In genomic region chr1:60898987-60899386, GRCh38 we compare ENCODE assay signal across 12 cellular contexts.
DNase-seq lines count a peak whose midpoint lies in the region; ATAC-seq lines count a peak whose summit lies in the region.
"Had no signal": no experiment of that assay in that cellular context is flagged by ENCODE, and none has a peak within 500 bp of the region (broad histone marks: within the 10 kb centered on the region; RNA-seq: fewer than 3 reads in every experiment).

No MANE protein-coding gene starts in this region.

- no peaks in the 10 kb centered on the region for H3K27me3 Mint-ChIP-seq in stimulated activated naive B cell treated with anti-CD40 and anti-IgM and Interleukin-4, amounts not matched to agents 10 μg/mL and 1 μg/mL and 100 μg/mL, for 72 hours

- peak; percentile 9 to 11 for DNase-seq in stimulated activated CD4-positive, alpha-beta T cell treated with anti-CD3 and anti-CD28 coated beads, Interleukin-15, amount 100 ng/mL, for 48 hours (ENCODE audit: low read depth in 2 of 2)
- no peak for DNase-seq in stimulated activated CD4-positive, alpha-beta T cell treated with anti-CD3 and anti-CD28 coated beads, Interleukin-4, amount 100 ng/mL, for 4 hours
- DNase-seq in stimulated activated naive B cell treated with anti-CD40 and anti-IgM and Interleukin-4, amounts not matched to agents 10 μg/mL and 1 μg/mL and 100 μg/mL, for 72 hours = no peak
- DNase-seq in NCI-H345 (lab: John Stamatoyannopoulos, UW) (no peak), NCI-H1048 (lab: John Stamatoyannopoulos, UW) (no peak), H4 (ENCODE audit: low spot score) (no peak)
- DNase-seq: BE2C; DMS79; naive thymus-derived CD4-positive, alpha-beta T cell had no signal

- H3K27ac Mint-ChIP-seq in stimulated activated naive B cell treated with anti-CD40 and anti-IgM and Interleukin-4, amounts not matched to agents 10 μg/mL and 1 μg/mL and 100 μg/mL, for 72 hours = no peak overlapping the region
- H3K27ac Mint-ChIP-seq: activated T-helper 1 cell treated with anti-CD3 and anti-CD28 coated beads, Interleukin-12 subunit alpha, Interleukin-12 subunit beta, Interleukin-2, Interleukin-4 antibody, amounts not matched to agents 30 ng/mL and 10 ng/mL and 1 ng/mL, durations not matched to agents 14 hours and 24 hours and 36 hours had no signal

- H3K9me3 Mint-ChIP-seq in stimulated activated naive B cell treated with anti-CD40 and anti-IgM and Interleukin-4, amounts not matched to agents 10 μg/mL and 1 μg/mL and 100 μg/mL, for 72 hours = no peaks in the 10 kb centered on the region
- H3K9me3 Mint-ChIP-seq: activated T-helper 1 cell treated with anti-CD3 and anti-CD28 coated beads, Interleukin-12 subunit alpha, Interleukin-12 subunit beta, Interleukin-2, Interleukin-4 antibody, amounts not matched to agents 30 ng/mL and 10 ng/mL and 1 ng/mL, durations not matched to agents 14 hours and 24 hours and 36 hours; naive thymus-derived CD4-positive, alpha-beta T cell had no signal

- H3K36me3 Mint-ChIP-seq in stimulated activated naive B cell treated with anti-CD40 and anti-IgM and Interleukin-4, amounts not matched to agents 10 μg/mL and 1 μg/mL and 100 μg/mL, for 72 hours = no peaks in the 10 kb centered on the region
- H3K36me3 Mint-ChIP-seq: naive thymus-derived CD4-positive, alpha-beta T cell had no signal

- H3K4me1 Mint-ChIP-seq in stimulated activated naive B cell treated with anti-CD40 and anti-IgM and Interleukin-4, amounts not matched to agents 10 μg/mL and 1 μg/mL and 100 μg/mL, for 72 hours = no peaks in the 10 kb centered on the region
- H3K4me1 Mint-ChIP-seq: naive thymus-derived CD4-positive, alpha-beta T cell had no signal

- ATAC-seq in GM21390 (IDR thresholded peaks at IDR 0.05; ENCODE audit: unreplicated experiment) (peak; percentile 87), HG03342 (IDR thresholded peaks at IDR 0.05; ENCODE audit: unreplicated experiment) (peak; percentile 80)
- peak; percentile 33 to 51 for ATAC-seq in stimulated activated naive B cell treated with anti-CD40 and anti-IgM and Interleukin-4, amounts not matched to agents 10 μg/mL and 1 μg/mL and 100 μg/mL, for 72 hours (replicated peaks)
- ATAC-seq: naive thymus-derived CD4-positive, alpha-beta T cell had no signal

- H3K4me3 Mint-ChIP-seq in stimulated activated naive B cell treated with anti-CD40 and anti-IgM and Interleukin-4, amounts not matched to agents 10 μg/mL and 1 μg/mL and 100 μg/mL, for 72 hours = no peak overlapping the region
- H3K4me3 Mint-ChIP-seq: activated T-helper 1 cell treated with anti-CD3 and anti-CD28 coated beads, Interleukin-12 subunit alpha, Interleukin-12 subunit beta, Interleukin-2, Interleukin-4 antibody, amounts not matched to agents 30 ng/mL and 10 ng/mL and 1 ng/mL, durations not matched to agents 14 hours and 24 hours and 36 hours; naive thymus-derived CD4-positive, alpha-beta T cell had no signal

Comparison
In these comparisons a context has a peak if more than half of its experiments do, and no peak if none do; other contexts are left out.
1. DNase-seq: peak in stimulated activated CD4-positive, alpha-beta T cell treated with anti-CD3 and anti-CD28 coated beads, Interleukin-15, amount 100 ng/mL, for 48 hours (2 of 2); none in stimulated activated CD4-positive, alpha-beta T cell treated with anti-CD3 and anti-CD28 coated beads, Interleukin-4, amount 100 ng/mL, for 4 hours (0 of 2), stimulated activated naive B cell treated with anti-CD40 and anti-IgM and Interleukin-4, amounts not matched to agents 10 μg/mL and 1 μg/mL and 100 μg/mL, for 72 hours (single experiment), NCI-H345 (single experiment), NCI-H1048 (single experiment) and H4 (single experiment).
2. Peak in every context shown above with its lines, with median percentiles within 50 percentile points of each other: ATAC-seq.